In the genomic region with DNA sequence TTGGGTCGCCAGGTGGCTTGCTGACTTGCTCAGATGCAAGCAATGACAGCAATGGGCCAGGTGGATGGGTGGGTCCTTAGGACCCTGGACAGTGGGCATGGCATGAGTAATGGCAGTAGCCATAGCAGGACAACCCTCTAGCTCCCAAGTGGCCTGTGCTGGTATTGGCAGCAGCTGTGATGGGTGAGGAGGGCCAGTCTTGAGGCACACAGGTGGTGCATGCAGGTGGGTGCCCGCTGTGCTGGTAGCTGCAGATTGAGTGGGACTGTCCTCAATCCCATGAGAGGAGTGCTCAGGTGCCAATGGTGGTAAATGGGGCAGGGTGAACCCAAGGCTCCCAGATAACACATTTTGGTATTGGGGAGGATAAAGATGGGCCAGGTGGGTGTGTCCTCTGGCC, we compare ENCODE assay signal across 8 cellular contexts. TPM values are rescaled to one million over a fixed set of nuclear protein-coding genes. Genes with fewer than 3 reads are reported as not detected.
"Had no signal": no experiment of that assay in that cellular context is flagged by ENCODE, and none has a peak within 500 bp of the region (broad histone marks: within the 10 kb centered on the region; RNA-seq: fewer than 3 reads in every experiment).

No MANE protein-coding gene starts in this region.

- DNase-seq: H9, HCEC 1CT, KG1 had no signal

- H3K4me2 ChIP-seq: GM23338 had no signal

- H3K4me3 Mint-ChIP-seq: GM23338, H9 had no signal

- FAIRE-seq: HepG2, K562 had no signal

- H3K27ac Mint-ChIP-seq: GM23338 had no signal

- H3K27ac ChIP-seq: HL-60 had no signal

- ATAC-seq: GM23338, HepG2, K562 had no signal

- H3K9me3 Mint-ChIP-seq: GM23338, H9 had no signal

- H3K4me3 ChIP-seq: GM23338, K562 had no signal

- H2AFZ ChIP-seq: GM23338 had no signal

- H3K4me1 Mint-ChIP-seq: GM23338, H9 had no signal

RNA-seq across cellular contexts. Expression of gene AGBL1, which starts 24.2 kb away (rescaled TPM):
- total RNA-seq: H4, H9, HepG2, K562 had no signal
- polyA plus RNA-seq: GM23338, K562 had no signal
